Comparison of ENCODE assay signal across 23 cellular contexts in genomic region chr12:100197486-100197885, GRCh38.
"Had no signal": no experiment of that assay in that cellular context is flagged by ENCODE, and none has a peak within 500 bp of the region (broad histone marks: within the 10 kb centered on the region; RNA-seq: fewer than 3 reads in every experiment).

No MANE protein-coding gene starts in this region.

- ATAC-seq: body of pancreas, lower lobe of right lung, right lobe of liver, T-cell had no signal

- H3K9me3 Mint-ChIP-seq: activated naive CD8-positive, alpha-beta T cell treated with anti-CD3 and anti-CD28 coated beads for 36 hours; stimulated activated naive CD8-positive, alpha-beta T cell treated with anti-CD3 and anti-CD28 coated beads, Interleukin-15, Interleukin-2, amounts not matched to agents 100 ng/mL and 50 ng/mL, for 24 hours; T-cell had no signal

- H3K4me3 Mint-ChIP-seq: stimulated activated naive CD8-positive, alpha-beta T cell treated with anti-CD3 and anti-CD28 coated beads, Interleukin-15, Interleukin-2, amounts not matched to agents 100 ng/mL and 50 ng/mL, for 24 hours had no signal

- H3K27ac ChIP-seq: body of pancreas, dorsolateral prefrontal cortex, lower lobe of right lung, ovary, right lobe of liver, suprapubic skin, transverse colon, vagina had no signal

- H3K9me3 ChIP-seq: body of pancreas, lower lobe of right lung, ovary, right lobe of liver, suprapubic skin, transverse colon, vagina had no signal

- H3K27ac Mint-ChIP-seq: activated naive CD8-positive, alpha-beta T cell treated with anti-CD3 and anti-CD28 coated beads for 36 hours; stimulated activated naive CD8-positive, alpha-beta T cell treated with anti-CD3 and anti-CD28 coated beads, Interleukin-15, Interleukin-2, amounts not matched to agents 100 ng/mL and 50 ng/mL, for 24 hours; T-cell had no signal

- H3K4me3 ChIP-seq: body of pancreas, dorsolateral prefrontal cortex, lower lobe of right lung, ovary, right lobe of liver, suprapubic skin, transverse colon, vagina had no signal

- H3K27me3 Mint-ChIP-seq: activated naive CD8-positive, alpha-beta T cell treated with anti-CD3 and anti-CD28 coated beads for 36 hours; stimulated activated naive CD8-positive, alpha-beta T cell treated with anti-CD3 and anti-CD28 coated beads, Interleukin-15, Interleukin-2, amounts not matched to agents 100 ng/mL and 50 ng/mL, for 24 hours; T-cell had no signal

- DNase-seq: activated CD4-positive, alpha-beta T cell treated with anti-CD3 and anti-CD28 coated beads, Interleukin-2, amount 50 U/mL, for 1 hour; activated CD4-positive, CD25-positive, alpha-beta regulatory T cell; activated CD8-positive, alpha-beta memory T cell treated with anti-CD3 and anti-CD28 coated beads for 24 hours; activated CD8-positive, alpha-beta memory T cell treated with anti-CD3 and anti-CD28 coated beads, Interleukin-2, amount 50 U/mL, for 48 hours; activated gamma-delta T cell; activated naive CD8-positive, alpha-beta T cell treated with anti-CD3 and anti-CD28 coated beads for 36 hours; activated T-cell treated with anti-CD3 and anti-CD28 coated beads, Interleukin-2, amount 50 U/mL, for 48 hours; body of pancreas; central memory CD4-positive, alpha-beta T cell; dorsolateral prefrontal cortex; hypothalamus; islet precursor cell; lower lobe of right lung; ovary; small intestine; stimulated activated CD4-positive, alpha-beta T cell treated with anti-CD3 and anti-CD28 coated beads, Interleukin-15, amount 100 ng/mL, for 24 hours; stimulated activated CD4-positive, alpha-beta T cell treated with anti-CD3 and anti-CD28 coated beads, Interleukin-2, amount 100 ng/mL, for 48 hours; T-cell; transverse colon had no signal

- H3K36me3 ChIP-seq: lower lobe of right lung, ovary, suprapubic skin, transverse colon, vagina had no signal

- H3K27me3 ChIP-seq: body of pancreas, dorsolateral prefrontal cortex, ovary, right lobe of liver, suprapubic skin, transverse colon, vagina had no signal
